ENCODE assay signal across 8 cellular contexts in the genomic region with DNA sequence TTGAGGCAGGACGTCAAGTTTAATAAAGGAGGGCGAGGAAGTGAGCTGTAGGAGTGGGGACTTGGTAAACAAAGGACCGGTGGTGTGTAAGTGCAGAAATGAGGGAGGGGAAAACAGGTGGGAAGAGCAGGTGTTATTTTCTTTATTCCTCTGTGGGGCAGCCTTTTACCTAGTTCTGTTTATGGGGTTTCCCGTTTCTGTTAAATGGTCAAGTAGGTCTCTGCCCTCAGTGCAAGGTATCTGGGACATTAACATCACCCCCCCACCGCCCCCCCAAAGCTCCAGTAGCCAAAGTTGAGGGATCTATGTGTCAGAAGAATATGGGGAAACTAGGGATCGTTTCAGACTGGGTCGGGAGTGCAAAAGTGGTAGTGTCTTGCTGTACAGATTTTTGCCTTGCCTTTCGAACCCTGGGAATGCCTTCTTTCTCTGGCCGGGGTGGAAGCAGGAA. TPM values are rescaled to one million over a fixed set of nuclear protein-coding genes. Genes with fewer than 3 reads are reported as not detected.
A peak's percentile ranks its signal among the peaks of the same experiment; 100 is the strongest.
DNase-seq lines count a peak whose midpoint lies in the region; ATAC-seq, FAIRE-seq and TF ChIP-seq lines count a peak whose summit lies in the region.

No MANE protein-coding gene starts in this region.

- H3K36me3 Mint-ChIP-seq in naive thymus-derived CD8-positive, alpha-beta T cell: no peaks in the 10 kb centered on the region

- H3K4me1 Mint-ChIP-seq in naive thymus-derived CD8-positive, alpha-beta T cell: peaks cover 18 to 64% (median 54%) of the 10 kb centered on the region in 4 donors

- H3K9me3 Mint-ChIP-seq in naive thymus-derived CD8-positive, alpha-beta T cell: peaks cover 0 to 2% (median 0%) of the 10 kb centered on the region in 9 donors

- peak overlapping the region; percentile 86 for H3K4me2 ChIP-seq in Karpas-422 (ENCODE audit: low read depth, low read length, poor library complexity, severe bottlenecking)

- peaks cover 51% of the 10 kb centered on the region for H3K4me1 ChIP-seq in Karpas-422 (ENCODE audit: low read length)

- H3K36me3 ChIP-seq in Karpas-422 (ENCODE audit: insufficient read depth, low read length): no peaks in the 10 kb centered on the region

- H2AFZ ChIP-seq in Karpas-422 (ENCODE audit: low read length): 0 out of 2 replicates have a peak overlapping the region, but pooled peaks have one; percentile 52

- H3K4me3 Mint-ChIP-seq in naive thymus-derived CD8-positive, alpha-beta T cell: peak overlapping the region; percentile 83 to 99 (median 90)

- H3K79me2 ChIP-seq in Karpas-422 (ENCODE audit: low read length): peaks cover 55% of the 10 kb centered on the region

- H3K27ac ChIP-seq in Karpas-422 (ENCODE audit: low read length): peak overlapping the region; percentile 83
- peak overlapping the region; percentile 75 for H3K27ac ChIP-seq in caudate nucleus (ENCODE audit: low read depth, low read length)

- no peaks in the 10 kb centered on the region for H3K9me3 ChIP-seq in Karpas-422 (ENCODE audit: low read length)

- no peaks in the 10 kb centered on the region for H3K27me3 ChIP-seq in Karpas-422 (ENCODE audit: low read length)

- POLR2A ChIA-PET in naive thymus-derived CD8-positive, alpha-beta T cell (lab: Charles Lee): interaction anchor here (0.6 to 2.3 kb wide), 14 partner anchors 10 to 830 kb away, joined by 3 to 23 read pairs (median 4); a partner anchor contains a TSS

- ATAC-seq in naive thymus-derived CD8-positive, alpha-beta T cell: no peak

- no peaks in the 10 kb centered on the region; the same call in 1 of the 2 replicates for H4K20me1 ChIP-seq in Karpas-422 (ENCODE audit: insufficient read depth, low read depth, low read length)

- H3K27me3 Mint-ChIP-seq in naive thymus-derived CD8-positive, alpha-beta T cell: no peaks in the 10 kb centered on the region

- TF ChIP-seq POLR2A in GM12892 (IDR thresholded peaks at IDR 0.05; ENCODE audit: low read depth, low read length): no peak

- peak overlapping the region; percentile 89 to 99 (median 95) for H3K27ac Mint-ChIP-seq in naive thymus-derived CD8-positive, alpha-beta T cell

- H3K9ac ChIP-seq in Karpas-422 (ENCODE audit: low read length): peak overlapping the region; percentile 84

- H3K9me2 ChIP-seq in Karpas-422 (replicated peaks; ENCODE audit: insufficient read depth, low read length): no peaks in the 10 kb centered on the region

- peak overlapping the region; percentile 77 for H3K4me3 ChIP-seq in Karpas-422 (ENCODE audit: low read length)

- DNase-seq in GM12892 (ENCODE audit: insufficient read length) (no peak), Karpas-422 (no peak), caudate nucleus (lab: John Stamatoyannopoulos, UW) (peak in 4 of 61 donors; percentile 23 to 47 (median 28)), 8988T (no peak), iPS-NIHi7 (ENCODE audit: extremely low spot score) (no peak), T1000 (lab: John Stamatoyannopoulos, UW) (no peak), foreskin melanocyte (no peak)
- DNase-seq in naive thymus-derived CD8-positive, alpha-beta T cell: peak in 1 of 10 donors; percentile 2

- peak; percentile 56 for FAIRE-seq in GM12892 (lab: Jason Lieb, UNC)

RNA-seq across cellular contexts. Expression of a gene that starts 0.9 kb away (rescaled TPM):
- polyA plus RNA-seq in GM12892 (2012; ENCODE audit: missing spikeins): 9.7 TPM
- total RNA-seq in Karpas-422 (2014; rRNA removed; shearing (Covaris generic); ENCODE audit: low replicate concordance): 40.0 and 68.1 TPM in 2 replicates
- total RNA-seq in naive thymus-derived CD8-positive, alpha-beta T cell: 10 to 100 TPM; 63.3 to 67.6 TPM
- 10 to 100 TPM; 12.2 to 20.6 (median 13.3) TPM for polyA plus RNA-seq in naive thymus-derived CD8-positive, alpha-beta T cell
